21 cellular contexts compared by ENCODE assay signal in genomic region chr7:549103-549890, GRCh38. TPM values are rescaled to one million over a fixed set of nuclear protein-coding genes. Genes with fewer than 3 reads are reported as not detected.
DNase-seq lines count a peak whose midpoint lies in the region; ATAC-seq and TF ChIP-seq lines count a peak whose summit lies in the region.
"Had no signal": no experiment of that assay in that cellular context is flagged by ENCODE, and none has a peak within 500 bp of the region (broad histone marks: within the 10 kb centered on the region; RNA-seq: fewer than 3 reads in every experiment).

No MANE protein-coding gene starts in this region.

- no peaks in the 10 kb centered on the region for H4K20me1 ChIP-seq in hepatocyte (ENCODE audit: insufficient read depth, poor library complexity, severe bottlenecking)

- H3K27me3 ChIP-seq in right atrium auricular region (no peaks in the 10 kb centered on the region), hepatocyte (no peaks in the 10 kb centered on the region)
- H3K27me3 ChIP-seq: BE2C, MG63, SJSA1 had no signal

- peak; percentile 60 for DNase-seq in Right ventricle myocardium inferior (ENCODE audit: missing footprints)
- DNase-seq in right atrium auricular region (ENCODE audit: low spot score) = no peak
- DNase-seq in RWPE1 (ENCODE audit: low spot score) = no peak
- DNase-seq in hepatocyte (ENCODE audit: low spot score) = peak; percentile 59
- no peak for DNase-seq in COLO829 (ENCODE audit: low spot score)
- DNase-seq: BE2C; CD4-positive, CD25-positive, alpha-beta regulatory T cell; DMS53; GOT3; KG1; MG63; NCI-H2029; NCI-H446; NCI-H524 treated with DMSO at 0.1 percent for 48 hours; NCI-H774; Right ventricle myocardium superior had no signal

- CTCF ChIA-PET in RWPE1 (lab: Yijun Ruan, JAX) = no interaction called here

- no peak for TF ChIP-seq CTCF in right atrium auricular region (IDR thresholded peaks at IDR 0.05)
- TF ChIP-seq CTCF in RWPE1 (conservative IDR thresholded peaks at IDR 0.05; ENCODE audit: low read depth) = no peak
- no peak for TF ChIP-seq CTCF in hepatocyte (IDR thresholded peaks at IDR 0.05; ENCODE audit: poor library complexity)

- H3K4me3 ChIP-seq in right atrium auricular region = no peak overlapping the region
- H3K4me3 ChIP-seq in hepatocyte = no peak overlapping the region
- H3K4me3 ChIP-seq: MG63, SJSA1 had no signal

- POLR2A ChIA-PET in RWPE1 (lab: Yijun Ruan, JAX; ENCODE audit: low non-redundant PET) = no interaction called here

- no peaks in the 10 kb centered on the region for H3K9me3 ChIP-seq in right atrium auricular region
- no peaks in the 10 kb centered on the region for H3K9me3 ChIP-seq in hepatocyte (ENCODE audit: low read depth)
- H3K9me3 ChIP-seq: MG63, SJSA1 had no signal

- H3K4me1 ChIP-seq in right atrium auricular region = peaks cover 0 to 8% of the 10 kb centered on the region in 2 donors
- peaks cover 11% of the 10 kb centered on the region for H3K4me1 ChIP-seq in hepatocyte (ENCODE audit: insufficient read depth)
- H3K4me1 ChIP-seq: BE2C had no signal

- no peak overlapping the region for H3K4me2 ChIP-seq in hepatocyte

- H3K9me2 ChIP-seq in hepatocyte (replicated peaks; ENCODE audit: insufficient read depth) = no peaks in the 10 kb centered on the region

- H3K27ac ChIP-seq in right atrium auricular region (no peak overlapping the region), RWPE1 (peak overlapping the region; percentile 1; the same call in 1 of the 2 replicates), hepatocyte (peak overlapping the region; percentile 77)
- H3K27ac ChIP-seq: 22Rv1, SJSA1 had no signal

- intact Hi-C loops in Right ventricle myocardium inferior (cut with DNase I) = no loop called here

- no peak overlapping the region for H2AFZ ChIP-seq in hepatocyte

- no peak for ATAC-seq in Right ventricle myocardium inferior
- no peak for ATAC-seq in GM21360 (IDR thresholded peaks at IDR 0.05; ENCODE audit: unreplicated experiment)
- ATAC-seq in HG03139 (IDR thresholded peaks at IDR 0.05; ENCODE audit: unreplicated experiment) = no peak
- ATAC-seq: HCT116 had no signal

- H3K79me2 ChIP-seq in hepatocyte = no peaks in the 10 kb centered on the region

- H3K36me3 ChIP-seq in right atrium auricular region (no peaks in the 10 kb centered on the region), hepatocyte (replicated peaks; ENCODE audit: insufficient read depth, low read depth) (no peaks in the 10 kb centered on the region)
- H3K36me3 ChIP-seq: BE2C, MG63, SJSA1 had no signal

- 89% methylated on average over 37 of the region's 42 CpGs for WGBS in hepatocyte (ENCODE audit: low lambda C conversion rate, missing lambda C conversion rate)

RNA-seq across cellular contexts. Expression of gene PDGFA, which starts 29.7 kb away (rescaled TPM):
- total RNA-seq in Right ventricle myocardium inferior (37.2 TPM), right atrium auricular region (10 to 100 TPM; 31.8 to 34.2 TPM), hepatocyte (56.6 and 63.1 TPM in 2 replicates)
- polyA plus RNA-seq in hepatocyte = 22.3 and 30.7 TPM in 2 replicates
- polyA plus RNA-seq: CD4-positive, CD25-positive, alpha-beta regulatory T cell had no signal

Comparison
In these comparisons a context has a peak if more than half of its experiments do, and no peak if none do; other contexts are left out.
1. DNase-seq: peak in Right ventricle myocardium inferior (single experiment) and hepatocyte (single experiment); none in right atrium auricular region (single experiment), RWPE1 (single experiment) and COLO829 (single experiment).
2. H3K27ac ChIP-seq: peak in RWPE1 (single experiment) and hepatocyte (single experiment); none in right atrium auricular region (0 of 2).